Comparison of ENCODE assay signal across 2 cellular contexts in the genomic region with DNA sequence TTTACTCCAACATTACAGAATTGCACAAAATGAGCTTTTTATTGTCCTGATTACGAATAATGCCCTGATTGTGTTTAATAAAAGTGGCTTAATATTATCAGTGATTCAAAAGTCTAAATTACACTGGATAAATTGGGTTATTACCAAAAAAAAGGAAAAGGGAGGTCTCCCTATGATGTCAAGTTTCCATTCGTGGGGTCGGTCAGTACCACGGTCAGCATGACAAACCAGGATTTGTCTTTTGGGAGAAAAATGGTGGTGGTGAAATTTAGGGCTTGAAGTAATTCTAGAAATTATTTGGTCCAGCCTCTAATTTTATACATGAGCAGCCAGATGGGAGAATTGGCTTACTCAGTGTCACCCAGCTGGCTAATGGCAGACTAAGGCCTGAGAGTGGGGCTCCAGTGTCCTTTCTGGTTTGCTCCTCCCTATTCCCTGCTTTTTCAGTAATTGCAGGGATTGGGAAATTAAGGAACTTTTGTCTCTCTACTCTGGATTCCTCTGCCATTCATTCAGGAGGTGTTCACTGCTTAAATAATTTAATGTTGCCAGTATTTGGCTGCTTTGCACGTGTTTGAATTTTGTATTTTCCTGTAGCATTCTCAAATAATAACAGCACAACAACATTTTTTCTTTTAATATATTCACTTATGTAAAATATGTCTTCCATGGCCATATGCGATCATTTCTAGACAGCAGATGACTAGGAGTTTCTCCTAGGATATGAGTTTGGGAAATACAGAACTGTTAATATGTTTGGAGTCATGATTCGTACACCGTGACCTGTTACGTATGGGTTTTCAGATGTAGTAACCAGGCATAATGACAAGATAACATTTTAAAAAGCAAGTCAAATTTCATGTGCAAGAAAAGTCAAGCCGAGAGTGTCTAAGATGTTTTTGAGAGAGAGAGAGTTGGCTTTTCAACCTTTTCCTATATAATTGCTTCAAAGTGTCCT.
TF ChIP-seq lines count a peak whose summit lies in the region.

No MANE protein-coding gene starts in this region.

TF ChIP-seq in SK-N-SH, 30 proteins besides CTCF, POLR2A, EP300 and RAD21 (continued from another document):
- TF ChIP-seq FOXJ3 (CRISPR knock-in tag; IDR thresholded peaks at IDR 0.05) (no peak), GABPA (IDR thresholded peaks at IDR 0.05; ENCODE audit: low read depth) (no peak)
- TF ChIP-seq, protein P1, sequence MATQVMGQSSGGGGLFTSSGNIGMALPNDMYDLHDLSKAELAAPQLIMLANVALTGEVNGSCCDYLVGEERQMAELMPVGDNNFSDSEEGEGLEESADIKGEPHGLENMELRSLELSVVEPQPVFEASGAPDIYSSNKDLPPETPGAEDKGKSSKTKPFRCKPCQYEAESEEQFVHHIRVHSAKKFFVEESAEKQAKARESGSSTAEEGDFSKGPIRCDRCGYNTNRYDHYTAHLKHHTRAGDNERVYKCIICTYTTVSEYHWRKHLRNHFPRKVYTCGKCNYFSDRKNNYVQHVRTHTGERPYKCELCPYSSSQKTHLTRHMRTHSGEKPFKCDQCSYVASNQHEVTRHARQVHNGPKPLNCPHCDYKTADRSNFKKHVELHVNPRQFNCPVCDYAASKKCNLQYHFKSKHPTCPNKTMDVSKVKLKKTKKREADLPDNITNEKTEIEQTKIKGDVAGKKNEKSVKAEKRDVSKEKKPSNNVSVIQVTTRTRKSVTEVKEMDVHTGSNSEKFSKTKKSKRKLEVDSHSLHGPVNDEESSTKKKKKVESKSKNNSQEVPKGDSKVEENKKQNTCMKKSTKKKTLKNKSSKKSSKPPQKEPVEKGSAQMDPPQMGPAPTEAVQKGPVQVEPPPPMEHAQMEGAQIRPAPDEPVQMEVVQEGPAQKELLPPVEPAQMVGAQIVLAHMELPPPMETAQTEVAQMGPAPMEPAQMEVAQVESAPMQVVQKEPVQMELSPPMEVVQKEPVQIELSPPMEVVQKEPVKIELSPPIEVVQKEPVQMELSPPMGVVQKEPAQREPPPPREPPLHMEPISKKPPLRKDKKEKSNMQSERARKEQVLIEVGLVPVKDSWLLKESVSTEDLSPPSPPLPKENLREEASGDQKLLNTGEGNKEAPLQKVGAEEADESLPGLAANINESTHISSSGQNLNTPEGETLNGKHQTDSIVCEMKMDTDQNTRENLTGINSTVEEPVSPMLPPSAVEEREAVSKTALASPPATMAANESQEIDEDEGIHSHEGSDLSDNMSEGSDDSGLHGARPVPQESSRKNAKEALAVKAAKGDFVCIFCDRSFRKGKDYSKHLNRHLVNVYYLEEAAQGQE (IDR thresholded peaks at IDR 0.05; ENCODE audit: low read depth, low read length): 0 out of 2 replicates have a peak, but pooled peaks have one; percentile 61

TF ChIP-seq in GM23338, 12 proteins besides CTCF, POLR2A, EP300 and RAD21 (continued from another document):
- TF ChIP-seq, protein P2, sequence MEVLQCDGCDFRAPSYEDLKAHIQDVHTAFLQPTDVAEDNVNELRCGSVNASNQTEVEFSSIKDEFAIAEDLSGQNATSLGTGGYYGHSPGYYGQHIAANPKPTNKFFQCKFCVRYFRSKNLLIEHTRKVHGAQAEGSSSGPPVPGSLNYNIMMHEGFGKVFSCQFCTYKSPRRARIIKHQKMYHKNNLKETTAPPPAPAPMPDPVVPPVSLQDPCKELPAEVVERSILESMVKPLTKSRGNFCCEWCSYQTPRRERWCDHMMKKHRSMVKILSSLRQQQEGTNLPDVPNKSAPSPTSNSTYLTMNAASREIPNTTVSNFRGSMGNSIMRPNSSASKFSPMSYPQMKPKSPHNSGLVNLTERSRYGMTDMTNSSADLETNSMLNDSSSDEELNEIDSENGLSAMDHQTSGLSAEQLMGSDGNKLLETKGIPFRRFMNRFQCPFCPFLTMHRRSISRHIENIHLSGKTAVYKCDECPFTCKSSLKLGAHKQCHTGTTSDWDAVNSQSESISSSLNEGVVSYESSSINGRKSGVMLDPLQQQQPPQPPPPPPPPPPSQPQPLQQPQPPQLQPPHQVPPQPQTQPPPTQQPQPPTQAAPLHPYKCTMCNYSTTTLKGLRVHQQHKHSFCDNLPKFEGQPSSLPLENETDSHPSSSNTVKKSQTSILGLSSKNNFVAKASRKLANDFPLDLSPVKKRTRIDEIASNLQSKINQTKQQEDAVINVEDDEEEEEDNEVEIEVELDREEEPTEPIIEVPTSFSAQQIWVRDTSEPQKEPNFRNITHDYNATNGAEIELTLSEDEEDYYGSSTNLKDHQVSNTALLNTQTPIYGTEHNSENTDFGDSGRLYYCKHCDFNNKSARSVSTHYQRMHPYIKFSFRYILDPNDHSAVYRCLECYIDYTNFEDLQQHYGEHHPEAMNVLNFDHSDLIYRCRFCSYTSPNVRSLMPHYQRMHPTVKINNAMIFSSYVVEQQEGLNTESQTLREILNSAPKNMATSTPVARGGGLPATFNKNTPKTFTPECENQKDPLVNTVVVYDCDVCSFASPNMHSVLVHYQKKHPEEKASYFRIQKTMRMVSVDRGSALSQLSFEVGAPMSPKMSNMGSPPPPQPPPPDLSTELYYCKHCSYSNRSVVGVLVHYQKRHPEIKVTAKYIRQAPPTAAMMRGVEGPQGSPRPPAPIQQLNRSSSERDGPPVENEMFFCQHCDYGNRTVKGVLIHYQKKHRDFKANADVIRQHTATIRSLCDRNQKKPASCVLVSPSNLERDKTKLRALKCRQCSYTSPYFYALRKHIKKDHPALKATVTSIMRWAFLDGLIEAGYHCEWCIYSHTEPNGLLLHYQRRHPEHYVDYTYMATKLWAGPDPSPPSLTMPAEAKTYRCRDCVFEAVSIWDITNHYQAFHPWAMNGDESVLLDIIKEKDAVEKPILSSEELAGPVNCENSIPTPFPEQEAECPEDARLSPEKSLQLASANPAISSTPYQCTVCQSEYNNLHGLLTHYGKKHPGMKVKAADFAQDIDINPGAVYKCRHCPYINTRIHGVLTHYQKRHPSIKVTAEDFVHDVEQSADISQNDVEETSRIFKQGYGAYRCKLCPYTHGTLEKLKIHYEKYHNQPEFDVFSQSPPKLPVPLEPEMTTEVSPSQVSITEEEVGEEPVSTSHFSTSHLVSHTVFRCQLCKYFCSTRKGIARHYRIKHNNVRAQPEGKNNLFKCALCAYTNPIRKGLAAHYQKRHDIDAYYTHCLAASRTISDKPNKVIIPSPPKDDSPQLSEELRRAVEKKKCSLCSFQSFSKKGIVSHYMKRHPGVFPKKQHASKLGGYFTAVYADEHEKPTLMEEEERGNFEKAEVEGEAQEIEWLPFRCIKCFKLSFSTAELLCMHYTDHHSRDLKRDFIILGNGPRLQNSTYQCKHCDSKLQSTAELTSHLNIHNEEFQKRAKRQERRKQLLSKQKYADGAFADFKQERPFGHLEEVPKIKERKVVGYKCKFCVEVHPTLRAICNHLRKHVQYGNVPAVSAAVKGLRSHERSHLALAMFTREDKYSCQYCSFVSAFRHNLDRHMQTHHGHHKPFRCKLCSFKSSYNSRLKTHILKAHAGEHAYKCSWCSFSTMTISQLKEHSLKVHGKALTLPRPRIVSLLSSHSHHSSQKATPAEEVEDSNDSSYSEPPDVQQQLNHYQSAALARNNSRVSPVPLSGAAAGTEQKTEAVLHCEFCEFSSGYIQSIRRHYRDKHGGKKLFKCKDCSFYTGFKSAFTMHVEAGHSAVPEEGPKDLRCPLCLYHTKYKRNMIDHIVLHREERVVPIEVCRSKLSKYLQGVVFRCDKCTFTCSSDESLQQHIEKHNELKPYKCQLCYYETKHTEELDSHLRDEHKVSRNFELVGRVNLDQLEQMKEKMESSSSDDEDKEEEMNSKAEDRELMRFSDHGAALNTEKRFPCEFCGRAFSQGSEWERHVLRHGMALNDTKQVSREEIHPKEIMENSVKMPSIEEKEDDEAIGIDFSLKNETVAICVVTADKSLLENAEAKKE (CRISPR knock-in tag; IDR thresholded peaks at IDR 0.05): no peak
- TF ChIP-seq, protein P1 (IDR thresholded peaks at IDR 0.05; ENCODE audit: unreplicated experiment): peak; percentile 47
